Comparison of ENCODE assay signal across 7 cellular contexts in genomic region chr11:130894322-130895025, GRCh38. TPM values are rescaled to one million over a fixed set of nuclear protein-coding genes. Genes with fewer than 3 reads are reported as not detected.
DNase-seq lines count a peak whose midpoint lies in the region; ATAC-seq, FAIRE-seq and TF ChIP-seq lines count a peak whose summit lies in the region.

No MANE protein-coding gene starts in this region.

- H3K36me3 Mint-ChIP-seq in brain: peaks cover 30% of the 10 kb centered on the region
- H3K36me3 Mint-ChIP-seq in immature natural killer cell: peaks cover 25 to 49% (median 27%) of the 10 kb centered on the region in 3 donors

- H3K27ac Mint-ChIP-seq in brain: peak overlapping the region in 1 of 5 experiments; percentile 10
- peak overlapping the region in 1 of 6 donors; percentile 6 for H3K27ac Mint-ChIP-seq in immature natural killer cell

- no peaks in the 10 kb centered on the region for H3K9me3 Mint-ChIP-seq in brain
- no peaks in the 10 kb centered on the region for H3K9me3 Mint-ChIP-seq in immature natural killer cell

- ATAC-seq in GM18502 (IDR thresholded peaks at IDR 0.05; ENCODE audit: poor library complexity, unreplicated experiment): peak; percentile 91
- peak; percentile 88 for ATAC-seq in HG02870 (IDR thresholded peaks at IDR 0.05; ENCODE audit: unreplicated experiment)

- H3K27me3 Mint-ChIP-seq in brain (no peaks in the 10 kb centered on the region), immature natural killer cell (ENCODE audit: low read depth in 3 of 3) (no peaks in the 10 kb centered on the region)

- H3K4me3 Mint-ChIP-seq in brain (no peak overlapping the region), immature natural killer cell (no peak overlapping the region)

- H3K4me1 Mint-ChIP-seq in brain (peaks cover 25% of the 10 kb centered on the region), immature natural killer cell (peaks cover 0 to 5% of the 10 kb centered on the region in 2 donors)

- peak; percentile 70 to 74 for DNase-seq in NCI-H1930 (lab: John Stamatoyannopoulos, UW)
- DNase-seq in immature natural killer cell: peak; percentile 37 to 56 (median 44)
- peak; percentile 28 to 60 for DNase-seq in stimulated activated CD4-positive, alpha-beta T cell treated with anti-CD3 and anti-CD28 coated beads, Interleukin-12 subunit alpha, Interleukin-12 subunit beta, amount 100 ng/mL, for 24 hours (ENCODE audit: low read depth in 2 of 2)

- FAIRE-seq in TTC549 (lab: Jason Lieb, UNC): peak; percentile 15

- TF ChIP-seq CTCF in brain (conservative IDR thresholded peaks at IDR 0.05): peak; percentile 91 to 96

RNA-seq across cellular contexts. Expression of gene SNX19, which starts 21.8 kb away (rescaled TPM):
- 62.4 TPM for polyA plus RNA-seq in brain (ENCODE audit: insufficient read depth, low read depth, low replicate concordance)
- 10 to 100 TPM in 2 of 3 donors, 1 to 10 TPM in 1; 9.5 to 29.5 (median 18.0) TPM for polyA plus RNA-seq in immature natural killer cell

Comparison
In these comparisons a context has a peak if more than half of its experiments do, and no peak if none do; other contexts are left out.
1. Peak in every context shown above with its lines: DNase-seq and ATAC-seq.